Comparison of ENCODE assay signal across 1 cellular context in genomic region chr20:63854766-63855362, GRCh38.
TF ChIP-seq lines count a peak whose summit lies in the region.

No MANE protein-coding gene starts in this region.

TF ChIP-seq in HepG2, 621 proteins besides CTCF, POLR2A, EP300 and RAD21 (continued from another document):
- 0 out of 2 replicates have a peak, but pooled peaks have one; percentile 48 for TF ChIP-seq FOXO4 (CRISPR knock-in tag; conservative IDR thresholded peaks at IDR 0.05)
- TF ChIP-seq MBD4 (IDR thresholded peaks at IDR 0.05; ENCODE audit: borderline replicate concordance, low read length) = no peak
- no peak for TF ChIP-seq PLSCR1 (CRISPR knock-in tag; IDR thresholded peaks at IDR 0.05; ENCODE audit: borderline replicate concordance)
- TF ChIP-seq ZMAT3 (CRISPR knock-in tag; conservative IDR thresholded peaks at IDR 0.05) = peak; percentile 58; the same call in 1 of the 2 replicates
- TF ChIP-seq ZFP41 (CRISPR knock-in tag; IDR thresholded peaks at IDR 0.05; ENCODE audit: borderline replicate concordance) = 0 out of 2 replicates have a peak, but pooled peaks have one; percentile 42
- TF ChIP-seq GPBP1L1 (CRISPR knock-in tag; IDR thresholded peaks at IDR 0.05) = no peak
- no peak for TF ChIP-seq ZBTB21 (CRISPR knock-in tag; IDR thresholded peaks at IDR 0.05)
- TF ChIP-seq CEBPZ (IDR thresholded peaks at IDR 0.05; ENCODE audit: low read length) = no peak
- 0 out of 2 replicates have a peak, but pooled peaks have one; percentile 60 for TF ChIP-seq NCOA1 (CRISPR knock-in tag; IDR thresholded peaks at IDR 0.05)
- no peak for TF ChIP-seq EHMT2 (IDR thresholded peaks at IDR 0.05; ENCODE audit: borderline replicate concordance, low read depth, low read length)
- TF ChIP-seq ZMAT5 (CRISPR knock-in tag; IDR thresholded peaks at IDR 0.05; ENCODE audit: borderline replicate concordance, low read depth) = no peak
- no peak for TF ChIP-seq ZBTB38 (CRISPR knock-in tag; IDR thresholded peaks at IDR 0.05)
- TF ChIP-seq ZNF329 (CRISPR knock-in tag; IDR thresholded peaks at IDR 0.05; ENCODE audit: low read depth) = 0 out of 2 replicates have a peak, but pooled peaks have one; percentile 34
- 0 out of 2 replicates have a peak, but pooled peaks have one; percentile 25 for TF ChIP-seq ZNF772 (CRISPR knock-in tag; IDR thresholded peaks at IDR 0.05)
- TF ChIP-seq STAG1 (CRISPR knock-in tag; IDR thresholded peaks at IDR 0.05) = no peak
- TF ChIP-seq SAFB2 (CRISPR knock-in tag; IDR thresholded peaks at IDR 0.05; ENCODE audit: borderline replicate concordance, low read depth) = no peak
